1 cellular context compared by ENCODE assay signal in genomic region chr4:113881256-113881655, GRCh38.
TF ChIP-seq lines count a peak whose summit lies in the region.

No MANE protein-coding gene starts in this region.

TF ChIP-seq in IMR-90, 13 proteins besides CTCF, POLR2A, EP300 and RAD21:
- no peak for TF ChIP-seq ELK1 (IDR thresholded peaks at IDR 0.05; ENCODE audit: borderline replicate concordance, low read depth, low read length)
- TF ChIP-seq MXI1 (IDR thresholded peaks at IDR 0.05; ENCODE audit: borderline replicate concordance, low read depth, low read length), result no peak
- no peak for TF ChIP-seq USF2 (IDR thresholded peaks at IDR 0.05; ENCODE audit: low read depth, low read length)
- no peak for TF ChIP-seq MAZ (IDR thresholded peaks at IDR 0.05; ENCODE audit: borderline replicate concordance, low read depth, low read length)
- no peak for TF ChIP-seq RCOR1 (IDR thresholded peaks at IDR 0.05; ENCODE audit: insufficient replicate concordance, low read length)
- TF ChIP-seq SMC3 (IDR thresholded peaks at IDR 0.05; ENCODE audit: low read depth, low read length), result no peak
- no peak for TF ChIP-seq NFE2L2 (IDR thresholded peaks at IDR 0.05; ENCODE audit: low read depth, low read length)
- no peak for TF ChIP-seq RFX5 (IDR thresholded peaks at IDR 0.05; ENCODE audit: low read depth, low read length)
- no peak for TF ChIP-seq CHD1 (IDR thresholded peaks at IDR 0.05; ENCODE audit: low read depth, low read length)
- TF ChIP-seq CEBPB (IDR thresholded peaks at IDR 0.05; ENCODE audit: low read depth, low read length), result no peak
- TF ChIP-seq BHLHE40 (IDR thresholded peaks at IDR 0.05; ENCODE audit: low read depth, low read length), result no peak
- TF ChIP-seq MAFK (IDR thresholded peaks at IDR 0.05; ENCODE audit: low read depth, low read length), result no peak
